In genomic region chr19:10960314-10961072, GRCh38 we compare ENCODE assay signal across 8 cellular contexts. TPM values are rescaled to one million over a fixed set of nuclear protein-coding genes. Genes with fewer than 3 reads are reported as not detected.
DNase-seq lines count a peak whose midpoint lies in the region; ATAC-seq and TF ChIP-seq lines count a peak whose summit lies in the region.

TSS of gene SMARCA4 (plus strand) at chr19:10961030. CDS start at chr19:10984152, 23,122 bp downstream.

- no peaks in the 10 kb centered on the region for H3K9me3 ChIP-seq in GM23248 (ENCODE audit: low read depth)

- H4K20me1 ChIP-seq in GM23248 (ENCODE audit: insufficient read depth), result no peaks in the 10 kb centered on the region

- no peaks in the 10 kb centered on the region for H3K27me3 Mint-ChIP-seq in naive B cell

- 0 to 1% methylated on average over 53 to 78 of the region's 100 CpGs for WGBS in GM23248 (ENCODE audit: low coverage in 1 of 2, low lambda C conversion rate in 2 of 2, missing lambda C conversion rate in 2 of 2), 2 experiments

- DNase-seq in DMS79 treated with DMSO at 0.1 percent for 48 hours (lab: John Stamatoyannopoulos, UW), result peak; percentile 96
- DNase-seq in GM23248, result peak; percentile 99
- DNase-seq in LNCaP clone FGC (ENCODE audit: low read depth), result peak; percentile 84
- peak; percentile 99 for DNase-seq in RPMI8226
- DNase-seq in activated T-helper 1 cell treated with anti-CD3 and anti-CD28 coated beads, Interleukin-2, amount 50 U/mL, for 16 hours (ENCODE audit: low read depth in 1 of 2, low spot score in 1 of 2), result peak; percentile 95 to 99
- DNase-seq in fibroblast of gingiva (ENCODE audit: low read depth), result peak; percentile 96
- peak; percentile 99 for DNase-seq in naive B cell
- DNase-seq in stimulated activated effector memory CD8-positive, alpha-beta T cell treated with anti-CD3 and anti-CD28 coated beads, Interleukin-12 subunit alpha, Interleukin-12 subunit beta, amount 100 ng/mL, for 72 hours (ENCODE audit: low spot score in 2 of 2), result peak; percentile 98 to 99

- peaks cover 7% of the 10 kb centered on the region; the same call in 1 of the 2 replicates for H3F3A ChIP-seq in GM23248 (ENCODE audit: insufficient read depth)

- H3K36me3 ChIP-seq in GM23248 (ENCODE audit: low read depth), result no peaks in the 10 kb centered on the region

- in situ Hi-C loops in GM23248 (cut with MboI), result no loop called here

- H3K4me3 ChIP-seq in GM23248, result peak within 1 kb of the TSS; percentile 95
- H3K4me3 ChIP-seq in LNCaP clone FGC (ENCODE audit: low read depth, low read length), result peak within 1 kb of the TSS; percentile 97

- peaks cover 22 to 47% (median 46%) of the 10 kb centered on the region in 3 donors for H3K4me1 Mint-ChIP-seq in naive B cell
- peaks cover 46% of the 10 kb centered on the region for H3K4me1 Mint-ChIP-seq in stimulated activated effector memory CD8-positive, alpha-beta T cell treated with anti-CD3 and anti-CD28 coated beads, Interleukin-12 subunit alpha, Interleukin-12 subunit beta, amount 100 ng/mL, for 72 hours

- H3K27ac Mint-ChIP-seq in naive B cell, result peak within 1 kb of the TSS; percentile 87 to 94 (median 91)
- H3K27ac Mint-ChIP-seq in stimulated activated effector memory CD8-positive, alpha-beta T cell treated with anti-CD3 and anti-CD28 coated beads, Interleukin-12 subunit alpha, Interleukin-12 subunit beta, amount 100 ng/mL, for 72 hours, result peak within 1 kb of the TSS; percentile 96

- no peaks in the 10 kb centered on the region for H3K9me2 ChIP-seq in GM23248 (ENCODE audit: insufficient read depth)

- no peak for TF ChIP-seq CTCF in LNCaP clone FGC (IDR thresholded peaks at IDR 0.05; ENCODE audit: control insufficient read depth, extremely low read depth, insufficient read depth)

- H3K79me2 ChIP-seq in GM23248 (ENCODE audit: insufficient read depth), result peaks cover 49% of the 10 kb centered on the region

- H3K4me2 ChIP-seq in GM23248 (ENCODE audit: unreplicated experiment), result peak within 1 kb of the TSS; percentile 96

- H3K27ac ChIP-seq in GM23248, result peak within 1 kb of the TSS; percentile 75

- no peaks in the 10 kb centered on the region for H3K36me3 Mint-ChIP-seq in naive B cell
- H3K36me3 Mint-ChIP-seq in stimulated activated effector memory CD8-positive, alpha-beta T cell treated with anti-CD3 and anti-CD28 coated beads, Interleukin-12 subunit alpha, Interleukin-12 subunit beta, amount 100 ng/mL, for 72 hours, result peaks cover 28% of the 10 kb centered on the region

- peak; percentile 78 to 79 for ATAC-seq in naive B cell (ENCODE audit: low read depth in 2 of 2)
- peak; percentile 81 for ATAC-seq in stimulated activated effector memory CD8-positive, alpha-beta T cell treated with anti-CD3 and anti-CD28 coated beads, Interleukin-12 subunit alpha, Interleukin-12 subunit beta, amount 100 ng/mL, for 72 hours

- H3K4me3 Mint-ChIP-seq in naive B cell, result peak within 1 kb of the TSS; percentile 85 to 95 (median 92)
- peak within 1 kb of the TSS; percentile 84 for H3K4me3 Mint-ChIP-seq in stimulated activated effector memory CD8-positive, alpha-beta T cell treated with anti-CD3 and anti-CD28 coated beads, Interleukin-12 subunit alpha, Interleukin-12 subunit beta, amount 100 ng/mL, for 72 hours

- H3K9ac ChIP-seq in GM23248, result peak within 1 kb of the TSS; percentile 91

- H3K4me1 ChIP-seq in GM23248 (ENCODE audit: insufficient read depth), result no peaks in the 10 kb centered on the region; the same call in 1 of the 2 replicates

- H3K27me3 ChIP-seq in GM23248 (replicated peaks; ENCODE audit: insufficient read depth), result no peaks in the 10 kb centered on the region

- peak within 1 kb of the TSS; percentile 80 for H2AFZ ChIP-seq in GM23248

- H3K9me3 Mint-ChIP-seq in naive B cell, result no peaks in the 10 kb centered on the region
- H3K9me3 Mint-ChIP-seq in stimulated activated effector memory CD8-positive, alpha-beta T cell treated with anti-CD3 and anti-CD28 coated beads, Interleukin-12 subunit alpha, Interleukin-12 subunit beta, amount 100 ng/mL, for 72 hours, result no peaks in the 10 kb centered on the region

RNA-seq across cellular contexts. Expression of gene SMARCA4, which starts in this region (rescaled TPM):
- total RNA-seq in GM23248 (2014; rRNA removed; shearing (Covaris generic)), result 44.0 and 57.8 TPM in 2 replicates
- 35.3 and 37.1 TPM in 2 replicates for polyA plus RNA-seq in GM23248 (2016; fragmentation: Nextera tagmentation; extraction: Ambion mirVana)
- polyA plus RNA-seq in naive B cell (ENCODE audit: low read depth in 6 of 6), result 10 to 100 TPM in 1 of 6 donors, 1 to 10 TPM in 5; 4.1 to 21.9 (median 7.2) TPM

Comparison
In these comparisons a context has a peak if more than half of its experiments do, and no peak if none do; other contexts are left out.
1. Peak in every context shown above with its lines: DNase-seq, ATAC-seq, H3K4me3 ChIP-seq and H3K27ac ChIP-seq.